In the genomic region with DNA sequence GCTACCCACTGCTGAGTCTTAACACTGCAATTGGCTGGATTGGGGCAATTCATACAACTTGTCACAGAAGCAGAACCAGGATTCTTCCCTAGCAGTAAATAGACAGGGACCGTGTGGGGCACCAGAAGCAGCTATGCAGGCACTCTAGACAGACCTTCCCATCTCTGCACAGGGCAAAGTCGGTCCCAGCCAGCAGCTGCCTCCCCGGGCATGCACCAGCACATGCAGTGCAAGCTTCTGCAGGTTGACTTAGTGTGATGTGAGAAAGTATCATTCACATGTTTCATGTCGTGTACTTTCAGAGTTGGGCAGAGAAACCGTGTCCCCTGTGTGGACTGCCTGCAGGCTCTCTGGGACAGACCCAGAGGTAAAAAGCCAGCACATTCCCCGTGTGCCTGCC, we compare ENCODE assay signal across 18 cellular contexts.
DNase-seq lines count a peak whose midpoint lies in the region; ATAC-seq, FAIRE-seq and TF ChIP-seq lines count a peak whose summit lies in the region.
"Had no signal": no experiment of that assay in that cellular context is flagged by ENCODE, and none has a peak within 500 bp of the region (broad histone marks: within the 10 kb centered on the region; RNA-seq: fewer than 3 reads in every experiment).

No MANE protein-coding gene starts in this region.

- DNase-seq in H1 (ENCODE audit: low read depth in 1 of 2, low spot score in 2 of 2) (no peak), foreskin keratinocyte (peak in 1 of 2 donors; percentile 59), GM03348 (ENCODE audit: low spot score) (no peak), NCI-H2107 (lab: John Stamatoyannopoulos, UW) (no peak)
- DNase-seq: CD4-positive, alpha-beta T cell; CD8-positive, alpha-beta memory T cell; DMS 273 treated with DMSO at 0.1 percent for 48 hours; DMS79; EL; GDM1; GOT3; H9 had no signal

- TF ChIP-seq CTCF in H1 (IDR thresholded peaks at IDR 0.05; ENCODE audit: control extremely low read depth in 1 of 3, insufficient read depth in 1 of 3, low read depth in 1 of 3, low read length in 3 of 3), result no peak
- TF ChIP-seq CTCF in foreskin keratinocyte (conservative IDR thresholded peaks at IDR 0.05), result no peak

- peak; percentile 24 for ATAC-seq in foreskin keratinocyte
- ATAC-seq in GM21515 (IDR thresholded peaks at IDR 0.05; ENCODE audit: unreplicated experiment), result no peak
- ATAC-seq: HCT116 had no signal

- no peaks in the 10 kb centered on the region for H3K79me2 ChIP-seq in H1 (ENCODE audit: control insufficient read depth in 1 of 2, insufficient read depth in 2 of 2, low read length in 2 of 2)

- no peak overlapping the region for H4K5ac ChIP-seq in H1 (ENCODE audit: insufficient read length, low read depth, low read length)

- peak overlapping the region in 2 of 11 experiments; percentile 13 to 92; a peak in 2 of 22 replicates for H3K9ac ChIP-seq in BLaER1 treated with 17β-estradiol and CSF1 and Interleukin-3, amounts not matched to agents 10 nM and 100 nM
- no peak overlapping the region for H3K9ac ChIP-seq in H1 (replicated peaks in 1 of 4; ENCODE audit: extremely low read depth in 1 of 4, low read depth in 3 of 4, low read length in 3 of 4)

- H4K91ac ChIP-seq in H1 (replicated peaks; ENCODE audit: insufficient read length, low read length), result no peak overlapping the region

- no peaks in the 10 kb centered on the region for H3K27me3 ChIP-seq in BLaER1 treated with 17β-estradiol and CSF1 and Interleukin-3, amounts not matched to agents 10 nM and 100 nM
- H3K27me3 ChIP-seq in H1 (replicated peaks in 1 of 4; ENCODE audit: control insufficient read depth in 3 of 4, extremely low read depth in 1 of 4, insufficient read depth in 3 of 4, low read length in 3 of 4) (no peaks in the 10 kb centered on the region; a peak in 3 of 7 replicates), foreskin keratinocyte (peaks cover 15% of the 10 kb centered on the region)

- TF ChIP-seq EP300 in H1 (IDR thresholded peaks at IDR 0.05; ENCODE audit: borderline replicate concordance in 1 of 2, low read depth in 2 of 2, low read length in 2 of 2), result no peak

- no peak overlapping the region for H3K4ac ChIP-seq in H1 (replicated peaks; ENCODE audit: insufficient read length, low read depth, low read length)

- H3K4me3 ChIP-seq in BLaER1 treated with 17β-estradiol and CSF1 and Interleukin-3, amounts not matched to agents 10 nM and 100 nM, result no peak overlapping the region
- no peak overlapping the region for H3K4me3 ChIP-seq in H1 (ENCODE audit: extremely low read depth in 1 of 4, insufficient read depth in 2 of 4, low read depth in 3 of 4, low read length in 4 of 4)

- H2AFZ ChIP-seq in H1 (ENCODE audit: low read length), result no peak overlapping the region

- H3K18ac ChIP-seq in H1 (ENCODE audit: extremely low read depth, low read length), result no peak overlapping the region

- H3K4me2 ChIP-seq in BLaER1 treated with 17β-estradiol and CSF1 and Interleukin-3, amounts not matched to agents 10 nM and 100 nM, result peak overlapping the region; percentile 10 to 97 (median 90); a peak in 20 of 22 replicates
- H3K4me2 ChIP-seq in H1 (ENCODE audit: insufficient read depth in 1 of 2, low read depth in 2 of 2, low read length in 2 of 2), result no peak overlapping the region

- peak overlapping the region; percentile 26; the same call in 1 of the 2 replicates for H2AK5ac ChIP-seq in H1 (ENCODE audit: low read depth, low read length)

- no peak overlapping the region for H3K56ac ChIP-seq in H1 (replicated peaks; ENCODE audit: insufficient read length, low read depth, low read length)

- no peak overlapping the region for H3K23ac ChIP-seq in H1 (ENCODE audit: insufficient read length)

- FAIRE-seq in H1 (lab: Jason Lieb, UNC), result no peak
- FAIRE-seq: D721Med, GM12891, GM18507 had no signal

- peak overlapping the region in 4 of 11 experiments; percentile 97 to 100 (median 99); a peak in 6 of 22 replicates for H3K27ac ChIP-seq in BLaER1 treated with 17β-estradiol and CSF1 and Interleukin-3, amounts not matched to agents 10 nM and 100 nM
- no peak overlapping the region for H3K27ac ChIP-seq in H1 (ENCODE audit: low read depth, low read length)
- no peak overlapping the region for H3K27ac ChIP-seq in foreskin keratinocyte

- peaks cover 0 to 7% (median 0%) of the 10 kb centered on the region in 11 experiments; a peak in 2 of 22 replicates for H4K20me1 ChIP-seq in BLaER1 treated with 17β-estradiol and CSF1 and Interleukin-3, amounts not matched to agents 10 nM and 100 nM
- H4K20me1 ChIP-seq in H1 (replicated peaks in 1 of 2; ENCODE audit: control insufficient read depth in 1 of 2, insufficient read depth in 2 of 2, low read length in 2 of 2), result no peaks in the 10 kb centered on the region

- peaks cover 55 to 63% (median 57%) of the 10 kb centered on the region in 10 experiments for H3K4me1 ChIP-seq in BLaER1 treated with 17β-estradiol and CSF1 and Interleukin-3, amounts not matched to agents 10 nM and 100 nM
- H3K4me1 ChIP-seq in H1 (replicated peaks in 1 of 4; ENCODE audit: control insufficient read depth in 3 of 4, insufficient read depth in 4 of 4, low read length in 3 of 4) (no peaks in the 10 kb centered on the region), foreskin keratinocyte (no peaks in the 10 kb centered on the region)

- no peak for TF ChIP-seq RAD21 in H1 (IDR thresholded peaks at IDR 0.05 in 1 of 2, conservative IDR thresholded peaks at IDR 0.05 in 1 of 2; ENCODE audit: low read depth in 2 of 2, low read length in 2 of 2)

- H3K36me3 ChIP-seq in BLaER1 treated with 17β-estradiol and CSF1 and Interleukin-3, amounts not matched to agents 10 nM and 100 nM, result peaks cover 15 to 34% (median 30%) of the 10 kb centered on the region in 11 experiments
- no peaks in the 10 kb centered on the region for H3K36me3 ChIP-seq in H1 (ENCODE audit: control insufficient read depth in 2 of 4, insufficient read depth in 4 of 4, low read length in 3 of 4)

- no peak overlapping the region; the same call in 1 of the 2 replicates for H2BK12ac ChIP-seq in H1 (ENCODE audit: low read depth, low read length)

- H3K79me1 ChIP-seq in H1 (ENCODE audit: low read depth, low read length), result no peaks in the 10 kb centered on the region

- WGBS in H1 (ENCODE audit: extremely low coverage in 1 of 2, insufficient coverage in 1 of 2, insufficient read length in 1 of 2, insufficient replicate concordance in 2 of 2, low coverage in 1 of 2, low lambda C conversion rate in 2 of 2, missing lambda C conversion rate in 1 of 2), 2 experiments, result 93% methylated on average over 6 of the region's 6 CpGs; no CpG with 5 or more reads in 1 of the 2 experiments

- H2BK5ac ChIP-seq in H1 (ENCODE audit: low read depth, low read length), result no peak overlapping the region

- no peak overlapping the region for H2BK120ac ChIP-seq in H1 (replicated peaks; ENCODE audit: low read depth, low read length)

- POLR2A ChIA-PET in H1 (lab: Charles Lee; ENCODE audit: partially characterized antibody), result no interaction called here

- CTCF ChIA-PET in H1 (lab: Charles Lee; ENCODE audit: partially characterized antibody), result interaction anchor here (1.0 to 9.1 kb wide), 11 partner anchors 8 to 348 kb away, joined by 3 to 140 read pairs (median 4); no protein-coding TSS in a partner anchor

- no peak for TF ChIP-seq POLR2A in H1 (IDR thresholded peaks at IDR 0.05; ENCODE audit: control extremely low read depth in 1 of 2, low read depth in 2 of 2, low read length in 2 of 2)

- H4K8ac ChIP-seq in H1 (ENCODE audit: extremely low read depth, insufficient read depth, low read length), result no peak overlapping the region

- H2BK20ac ChIP-seq in H1 (ENCODE audit: low read length), result no peak overlapping the region

- H2BK15ac ChIP-seq in H1 (ENCODE audit: low read length), result no peak overlapping the region

- no peak overlapping the region for H3K14ac ChIP-seq in H1 (ENCODE audit: insufficient read length)

- peaks cover 13 to 23% (median 17%) of the 10 kb centered on the region in 11 experiments for H3K9me3 ChIP-seq in BLaER1 treated with 17β-estradiol and CSF1 and Interleukin-3, amounts not matched to agents 10 nM and 100 nM (replicated peaks in 1 of 11)
- H3K9me3 ChIP-seq in H1 (ENCODE audit: insufficient read depth in 2 of 2, low read depth in 1 of 2, low read length in 1 of 2), result peaks cover 7% of the 10 kb centered on the region in 2 experiments; a peak in 3 of 4 replicates

- no peaks in the 10 kb centered on the region for H3K23me2 ChIP-seq in H1 (ENCODE audit: low read depth, low read length)

TF ChIP-seq in H1, 55 proteins besides CTCF, POLR2A, EP300 and RAD21 (continues in another document):
- TF ChIP-seq, protein P1, sequence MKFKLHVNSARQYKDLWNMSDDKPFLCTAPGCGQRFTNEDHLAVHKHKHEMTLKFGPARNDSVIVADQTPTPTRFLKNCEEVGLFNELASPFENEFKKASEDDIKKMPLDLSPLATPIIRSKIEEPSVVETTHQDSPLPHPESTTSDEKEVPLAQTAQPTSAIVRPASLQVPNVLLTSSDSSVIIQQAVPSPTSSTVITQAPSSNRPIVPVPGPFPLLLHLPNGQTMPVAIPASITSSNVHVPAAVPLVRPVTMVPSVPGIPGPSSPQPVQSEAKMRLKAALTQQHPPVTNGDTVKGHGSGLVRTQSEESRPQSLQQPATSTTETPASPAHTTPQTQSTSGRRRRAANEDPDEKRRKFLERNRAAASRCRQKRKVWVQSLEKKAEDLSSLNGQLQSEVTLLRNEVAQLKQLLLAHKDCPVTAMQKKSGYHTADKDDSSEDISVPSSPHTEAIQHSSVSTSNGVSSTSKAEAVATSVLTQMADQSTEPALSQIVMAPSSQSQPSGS (IDR thresholded peaks at IDR 0.05; ENCODE audit: low read length), result no peak
- TF ChIP-seq HDAC2 (IDR thresholded peaks at IDR 0.05; ENCODE audit: borderline replicate concordance in 1 of 2, low read depth in 2 of 2, low read length in 2 of 2) (no peak), CEBPB (IDR thresholded peaks at IDR 0.05; ENCODE audit: low read depth, low read length) (no peak), JUN (IDR thresholded peaks at IDR 0.05; ENCODE audit: low read depth, low read length) (no peak), JUND (IDR thresholded peaks at IDR 0.05; ENCODE audit: low read length) (no peak), RFX5 (IDR thresholded peaks at IDR 0.05; ENCODE audit: borderline replicate concordance, low read depth, low read length) (no peak), SAP30 (IDR thresholded peaks at IDR 0.05; ENCODE audit: insufficient read depth, insufficient replicate concordance, low read length) (no peak), BRCA1 (IDR thresholded peaks at IDR 0.05; ENCODE audit: low read depth, low read length) (no peak)
- TF ChIP-seq, protein P2, sequence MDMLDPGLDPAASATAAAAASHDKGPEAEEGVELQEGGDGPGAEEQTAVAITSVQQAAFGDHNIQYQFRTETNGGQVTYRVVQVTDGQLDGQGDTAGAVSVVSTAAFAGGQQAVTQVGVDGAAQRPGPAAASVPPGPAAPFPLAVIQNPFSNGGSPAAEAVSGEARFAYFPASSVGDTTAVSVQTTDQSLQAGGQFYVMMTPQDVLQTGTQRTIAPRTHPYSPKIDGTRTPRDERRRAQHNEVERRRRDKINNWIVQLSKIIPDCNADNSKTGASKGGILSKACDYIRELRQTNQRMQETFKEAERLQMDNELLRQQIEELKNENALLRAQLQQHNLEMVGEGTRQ (IDR thresholded peaks at IDR 0.05; ENCODE audit: low read length), result no peak
- TF ChIP-seq, protein P3, sequence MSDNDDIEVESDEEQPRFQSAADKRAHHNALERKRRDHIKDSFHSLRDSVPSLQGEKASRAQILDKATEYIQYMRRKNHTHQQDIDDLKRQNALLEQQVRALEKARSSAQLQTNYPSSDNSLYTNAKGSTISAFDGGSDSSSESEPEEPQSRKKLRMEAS (IDR thresholded peaks at IDR 0.05), result no peak

Comparison
In these comparisons a context has a peak if more than half of its experiments do, and no peak if none do; other contexts are left out.
1. H3K4me2 ChIP-seq: peak in BLaER1 treated with 17β-estradiol and CSF1 and Interleukin-3, amounts not matched to agents 10 nM and 100 nM (11 of 11); none in H1 (0 of 2).